In genomic region chr6:30657454-30657853, GRCh38 we compare ENCODE assay signal across 20 cellular contexts. TPM values are rescaled to one million over a fixed set of nuclear protein-coding genes. Genes with fewer than 3 reads are reported as not detected.
A peak's percentile ranks its signal among the peaks of the same experiment; 100 is the strongest.
DNase-seq lines count a peak whose midpoint lies in the region; ATAC-seq and TF ChIP-seq lines count a peak whose summit lies in the region.
"Had no signal": no experiment of that assay in that cellular context is flagged by ENCODE, and none has a peak within 500 bp of the region (broad histone marks: within the 10 kb centered on the region; RNA-seq: fewer than 3 reads in every experiment).

No MANE protein-coding gene starts in this region.

- peaks cover 49 to 92% of the 10 kb centered on the region in 2 experiments for H3K36me3 ChIP-seq in HEK293 (ENCODE audit: control insufficient read depth in 2 of 2, insufficient read depth in 1 of 2, low read length in 2 of 2)
- H3K36me3 ChIP-seq in naive thymus-derived CD4-positive, alpha-beta T cell (ENCODE audit: control insufficient read depth in 2 of 3, insufficient read depth in 3 of 3, low read length in 3 of 3): peaks cover 16 to 90% (median 59%) of the 10 kb centered on the region in 3 experiments

- no peaks in the 10 kb centered on the region for H3K27me3 ChIP-seq in naive thymus-derived CD4-positive, alpha-beta T cell (ENCODE audit: control insufficient read depth in 2 of 2, insufficient read depth in 2 of 2, low read length in 2 of 2)
- H3K27me3 ChIP-seq: spleen had no signal

- H3K9me3 ChIP-seq in HEK293 (ENCODE audit: control insufficient read depth, insufficient read depth, low read depth, low read length): no peaks in the 10 kb centered on the region
- no peaks in the 10 kb centered on the region for H3K9me3 ChIP-seq in naive thymus-derived CD4-positive, alpha-beta T cell (ENCODE audit: control insufficient read depth in 2 of 3, low read length in 3 of 3)
- H3K9me3 ChIP-seq: lower lobe of right lung, spleen had no signal

- no peak overlapping the region for H3K4me3 Mint-ChIP-seq in activated CD8-positive, alpha-beta T cell treated with anti-CD3 and anti-CD28 coated beads, Interleukin-2, amount 10 ng/mL, durations not matched to agents 7 days and 5 days
- H3K4me3 Mint-ChIP-seq in naive thymus-derived CD4-positive, alpha-beta T cell: no peak overlapping the region

- no peak for ATAC-seq in activated CD8-positive, alpha-beta T cell treated with anti-CD3 and anti-CD28 coated beads, Interleukin-2, amount 10 ng/mL, durations not matched to agents 7 days and 5 days
- no peak for ATAC-seq in naive thymus-derived CD4-positive, alpha-beta T cell
- no peak for ATAC-seq in HG03460 (IDR thresholded peaks at IDR 0.05; ENCODE audit: unreplicated experiment)
- ATAC-seq: esophagus mucosa, Right ventricle myocardium inferior had no signal

- intact Hi-C loops in naive thymus-derived CD4-positive, alpha-beta T cell (cut with micrococcal nuclease): no loop called here

- H3K27ac Mint-ChIP-seq in activated CD8-positive, alpha-beta T cell treated with anti-CD3 and anti-CD28 coated beads, Interleukin-2, amount 10 ng/mL, durations not matched to agents 7 days and 5 days: peak overlapping the region; percentile 57
- H3K27ac Mint-ChIP-seq in naive thymus-derived CD4-positive, alpha-beta T cell: peak overlapping the region in 6 of 9 donors; percentile 51 to 79 (median 66)

- CTCF ChIA-PET in HEK293 (lab: Yijun Ruan, JAX): interaction anchor here (0.6 to 1.3 kb wide), 2 partner anchors 15 to 17 kb away, joined by 3 to 4 read pairs; partner anchors contain the start of gene DHX16
- CTCF ChIA-PET in activated CD8-positive, alpha-beta T cell treated with anti-CD3 and anti-CD28 coated beads, Interleukin-2, amount 10 ng/mL, durations not matched to agents 7 days and 5 days (lab: Charles Lee): interaction anchor here (1.3 kb wide), 1 partner anchor 22 kb away, joined by 3 read pairs; no protein-coding TSS in a partner anchor
- CTCF ChIA-PET in naive thymus-derived CD4-positive, alpha-beta T cell (lab: Charles Lee): no interaction called here

- no peak overlapping the region for H3K27ac ChIP-seq in HEK293 (ENCODE audit: extremely low read depth, low read depth, low read length)
- peak overlapping the region; percentile 7 for H3K27ac ChIP-seq in naive thymus-derived CD4-positive, alpha-beta T cell (ENCODE audit: low read depth, low read length)
- H3K27ac ChIP-seq: lower lobe of right lung, spleen had no signal

- no peak for DNase-seq in activated CD8-positive, alpha-beta T cell treated with anti-CD3 and anti-CD28 coated beads, Interleukin-2, amount 10 ng/mL, durations not matched to agents 7 days and 5 days
- DNase-seq in naive thymus-derived CD4-positive, alpha-beta T cell: no peak
- DNase-seq in EL (no peak), COLO829 (ENCODE audit: low spot score) (no peak)
- DNase-seq: activated CD4-positive, alpha-beta T cell treated with anti-CD3 and anti-CD28 coated beads for 1 hour; activated effector memory CD4-positive, alpha-beta T cell treated with anti-CD3 and anti-CD28 coated beads, Interleukin-2, amount 50 U/mL, for 16 hours; central memory CD4-positive, alpha-beta T cell; COR-L47; DND-41; H7; hippocampal formation; KG1; lower lobe of right lung; NCI-H2171 treated with DMSO at 0.1 percent for 48 hours; NCI-H69; spleen had no signal

- H3K4me1 ChIP-seq in HEK293 (ENCODE audit: control insufficient read depth, insufficient read depth, low read length): no peaks in the 10 kb centered on the region
- H3K4me1 ChIP-seq in naive thymus-derived CD4-positive, alpha-beta T cell (ENCODE audit: control insufficient read depth in 2 of 2, insufficient read depth in 2 of 2, low read length in 2 of 2): no peaks in the 10 kb centered on the region
- H3K4me1 ChIP-seq: lower lobe of right lung had no signal

- TF ChIP-seq CTCF in HEK293 (tag by site-specific recombination; IDR thresholded peaks at IDR 0.05): no peak

- H3K4me1 Mint-ChIP-seq in activated CD8-positive, alpha-beta T cell treated with anti-CD3 and anti-CD28 coated beads, Interleukin-2, amount 10 ng/mL, durations not matched to agents 7 days and 5 days (ENCODE audit: low read depth): peaks cover 2% of the 10 kb centered on the region
- peaks cover 0 to 4% (median 0%) of the 10 kb centered on the region in 7 donors for H3K4me1 Mint-ChIP-seq in naive thymus-derived CD4-positive, alpha-beta T cell

- no peaks in the 10 kb centered on the region for H3K27me3 Mint-ChIP-seq in activated CD8-positive, alpha-beta T cell treated with anti-CD3 and anti-CD28 coated beads, Interleukin-2, amount 10 ng/mL, durations not matched to agents 7 days and 5 days (ENCODE audit: low read depth)
- H3K27me3 Mint-ChIP-seq in naive thymus-derived CD4-positive, alpha-beta T cell: no peaks in the 10 kb centered on the region

- H3K36me3 Mint-ChIP-seq in activated CD8-positive, alpha-beta T cell treated with anti-CD3 and anti-CD28 coated beads, Interleukin-2, amount 10 ng/mL, durations not matched to agents 7 days and 5 days (ENCODE audit: low read depth): peaks cover 54% of the 10 kb centered on the region
- peaks cover 26 to 59% (median 41%) of the 10 kb centered on the region in 5 donors for H3K36me3 Mint-ChIP-seq in naive thymus-derived CD4-positive, alpha-beta T cell

- no peak overlapping the region for H3K4me3 ChIP-seq in HEK293 (ENCODE audit: low read depth, low read length)
- H3K4me3 ChIP-seq in naive thymus-derived CD4-positive, alpha-beta T cell (ENCODE audit: low read length): no peak overlapping the region
- H3K4me3 ChIP-seq: lower lobe of right lung, spleen had no signal

- no peaks in the 10 kb centered on the region for H3K9me3 Mint-ChIP-seq in activated CD8-positive, alpha-beta T cell treated with anti-CD3 and anti-CD28 coated beads, Interleukin-2, amount 10 ng/mL, durations not matched to agents 7 days and 5 days (ENCODE audit: insufficient read depth)
- H3K9me3 Mint-ChIP-seq in naive thymus-derived CD4-positive, alpha-beta T cell: no peaks in the 10 kb centered on the region

- POLR2A ChIA-PET in HEK293 (lab: Yijun Ruan, JAX): interaction anchor here (1.1 to 1.6 kb wide), 2 partner anchors 15 kb away, joined by 3 to 5 read pairs; partner anchors contain the start of gene DHX16
- POLR2A ChIA-PET in activated CD8-positive, alpha-beta T cell treated with anti-CD3 and anti-CD28 coated beads, Interleukin-2, amount 10 ng/mL, durations not matched to agents 7 days and 5 days (lab: Charles Lee): interaction anchor here (0.6 kb wide), 1 partner anchor 128 kb away, joined by 3 read pairs; no protein-coding TSS in a partner anchor
- POLR2A ChIA-PET in naive thymus-derived CD4-positive, alpha-beta T cell (lab: Charles Lee): interaction anchor here (0.5 to 0.6 kb wide), 2 partner anchors 34 to 189 kb away, joined by 3 read pairs; no protein-coding TSS in a partner anchor

TF ChIP-seq in HEK293, 187 proteins besides CTCF, POLR2A, EP300 and RAD21:
- TF ChIP-seq ZNF600 (tag by site-specific recombination; IDR thresholded peaks at IDR 0.05) (peak; percentile 67), ZNF121 (tag by site-specific recombination; IDR thresholded peaks at IDR 0.05) (no peak), EGR2 (tag by site-specific recombination; IDR thresholded peaks at IDR 0.05; ENCODE audit: low read depth) (peak; percentile 96), ZFHX2 (tag by site-specific recombination; conservative IDR thresholded peaks at IDR 0.05) (peak; percentile 95), ZFP37 (tag by site-specific recombination; IDR thresholded peaks at IDR 0.05) (no peak), ZNF394 (tag by site-specific recombination; IDR thresholded peaks at IDR 0.05; ENCODE audit: borderline replicate concordance) (peak; percentile 63; the same call in 1 of the 2 replicates)

RNA-seq across cellular contexts. Expression of gene C6orf136, which starts 10.5 kb away (rescaled TPM):
- 10 to 100 TPM; 31.6 to 40.1 TPM for total RNA-seq in activated CD8-positive, alpha-beta T cell treated with anti-CD3 and anti-CD28 coated beads, Interleukin-2, amount 10 ng/mL, durations not matched to agents 7 days and 5 days
- 10 to 100 TPM; 23.7 to 38.0 (median 32.1) TPM for total RNA-seq in naive thymus-derived CD4-positive, alpha-beta T cell
- 10 to 100 TPM; 12.3 to 22.5 TPM for polyA plus RNA-seq in naive thymus-derived CD4-positive, alpha-beta T cell

RNA-seq across cellular contexts. Expression of gene DHX16, which starts 15.4 kb away (rescaled TPM):
- 10 to 100 TPM; 38.5 to 41.0 TPM for total RNA-seq in activated CD8-positive, alpha-beta T cell treated with anti-CD3 and anti-CD28 coated beads, Interleukin-2, amount 10 ng/mL, durations not matched to agents 7 days and 5 days
- total RNA-seq in naive thymus-derived CD4-positive, alpha-beta T cell: 10 to 100 TPM; 25.9 to 51.5 (median 46.7) TPM
- polyA plus RNA-seq in naive thymus-derived CD4-positive, alpha-beta T cell: 10 to 100 TPM; 14.9 to 38.3 TPM

RNA-seq across cellular contexts. Expression of gene PPP1R18, which starts 29.0 kb away (rescaled TPM):
- 100 to 1,000 TPM; 286 to 304 TPM for total RNA-seq in activated CD8-positive, alpha-beta T cell treated with anti-CD3 and anti-CD28 coated beads, Interleukin-2, amount 10 ng/mL, durations not matched to agents 7 days and 5 days
- total RNA-seq in naive thymus-derived CD4-positive, alpha-beta T cell: 100 to 1,000 TPM in 2 of 5 experiments, 10 to 100 TPM in 3; 60.9 to 262 (median 95.3) TPM
- 10 to 100 TPM; 70.3 to 90.5 TPM for polyA plus RNA-seq in naive thymus-derived CD4-positive, alpha-beta T cell

RNA-seq across cellular contexts. Expression of gene ATAT1, which starts 30.8 kb away (rescaled TPM):
- total RNA-seq in activated CD8-positive, alpha-beta T cell treated with anti-CD3 and anti-CD28 coated beads, Interleukin-2, amount 10 ng/mL, durations not matched to agents 7 days and 5 days: 10 to 100 TPM in 1 of 2 experiments, 1 to 10 TPM in 1; 10.0 to 10.5 TPM
- total RNA-seq in naive thymus-derived CD4-positive, alpha-beta T cell: 10 to 100 TPM in 2 of 5 experiments, 1 to 10 TPM in 3; 7.0 to 12.0 (median 9.5) TPM
- polyA plus RNA-seq in naive thymus-derived CD4-positive, alpha-beta T cell: 1 to 10 TPM; 1.3 to 1.9 TPM

RNA-seq across cellular contexts. Expression of gene NRM, which starts 33.3 kb away (rescaled TPM):
- 10 to 100 TPM; 41.7 to 44.6 TPM for total RNA-seq in activated CD8-positive, alpha-beta T cell treated with anti-CD3 and anti-CD28 coated beads, Interleukin-2, amount 10 ng/mL, durations not matched to agents 7 days and 5 days
- 10 to 100 TPM in 1 of 5 experiments, 1 to 10 TPM in 4; 2.3 to 29.4 (median 3.1) TPM for total RNA-seq in naive thymus-derived CD4-positive, alpha-beta T cell
- polyA plus RNA-seq in naive thymus-derived CD4-positive, alpha-beta T cell: 1 to 10 TPM; 7.2 to 7.6 TPM
